In the genomic region with DNA sequence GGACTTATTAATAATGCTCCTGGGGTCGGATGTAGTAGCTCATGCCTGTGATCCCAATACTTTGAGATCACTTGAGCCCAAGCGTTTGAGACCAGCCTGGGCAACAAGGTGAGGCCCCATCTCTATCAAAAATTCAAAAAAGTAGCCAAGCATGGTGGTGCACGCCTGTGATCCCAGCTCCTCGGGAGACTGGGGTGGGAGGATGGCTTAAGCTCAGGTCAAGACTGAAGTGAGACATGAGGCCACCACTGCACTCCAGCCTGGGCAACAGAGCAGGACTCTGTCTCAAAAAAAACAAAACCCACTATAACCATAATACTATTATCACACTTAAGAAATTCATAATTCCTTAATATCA, we compare ENCODE assay signal across 11 cellular contexts. TPM values are rescaled to one million over a fixed set of nuclear protein-coding genes. Genes with fewer than 3 reads are reported as not detected.
DNase-seq lines count a peak whose midpoint lies in the region; TF ChIP-seq lines count a peak whose summit lies in the region.
"Had no signal": no experiment of that assay in that cellular context is flagged by ENCODE, and none has a peak within 500 bp of the region (broad histone marks: within the 10 kb centered on the region; RNA-seq: fewer than 3 reads in every experiment).

No MANE protein-coding gene starts in this region.

- TF ChIP-seq CTCF in WERI-Rb-1 (IDR thresholded peaks at IDR 0.05; ENCODE audit: low read depth, low read length) = no peak
- no peak for TF ChIP-seq CTCF in suprapubic skin (IDR thresholded peaks at IDR 0.05)

- H3K4me1 Mint-ChIP-seq in immature natural killer cell = peaks cover 30 to 34% of the 10 kb centered on the region in 2 donors

- DNase-seq in activated effector memory CD4-positive, alpha-beta T cell treated with anti-CD3 and anti-CD28 coated beads, Interleukin-2, amount 50 U/mL, for 16 hours = peak; percentile 61
- no peak for DNase-seq in activated effector memory CD4-positive, alpha-beta T cell treated with Interleukin-2 at 50 U/mL for 16 hours
- no peak for DNase-seq in WERI-Rb-1
- no peak for DNase-seq in immature natural killer cell
- DNase-seq in suprapubic skin (ENCODE audit: low spot score in 2 of 2) = peak in 1 of 2 donors; percentile 10
- no peak for DNase-seq in nucleus accumbens (lab: John Stamatoyannopoulos, UW)
- no peak for DNase-seq in RPMI8226
- DNase-seq in AG08395 (ENCODE audit: low spot score) = no peak
- DNase-seq: activated CD4-positive, alpha-beta T cell treated with anti-CD3 and anti-CD28 coated beads for 4 hours; SK-N-SH; trophoblast cell had no signal

- no peak for TF ChIP-seq POLR2A in suprapubic skin (IDR thresholded peaks at IDR 0.05)

- no peak overlapping the region for H3K4me3 ChIP-seq in WERI-Rb-1 (ENCODE audit: low read depth, low read length)
- H3K4me3 ChIP-seq in suprapubic skin = no peak overlapping the region

- H3K36me3 ChIP-seq in WERI-Rb-1 (no peaks in the 10 kb centered on the region; the same call in 1 of the 2 replicates), suprapubic skin (no peaks in the 10 kb centered on the region)

- H3K4me3 Mint-ChIP-seq in immature natural killer cell = peak overlapping the region in 4 of 5 donors; percentile 71 to 87 (median 82)

- H3K27me3 ChIP-seq in WERI-Rb-1 (ENCODE audit: insufficient read depth, low read depth, severe bottlenecking) (no peaks in the 10 kb centered on the region), suprapubic skin (no peaks in the 10 kb centered on the region)

- 70% methylated on average over 4 of the region's 4 CpGs for WGBS in suprapubic skin

- H3K27ac ChIP-seq in WERI-Rb-1 (peak overlapping the region; percentile 91; the same call in 1 of the 2 replicates), suprapubic skin (peak overlapping the region; percentile 98)

- no peaks in the 10 kb centered on the region for H3K9me3 Mint-ChIP-seq in immature natural killer cell

- peak overlapping the region in 4 of 6 donors; percentile 42 to 93 (median 70) for H3K27ac Mint-ChIP-seq in immature natural killer cell

- H3K27me3 Mint-ChIP-seq in immature natural killer cell (ENCODE audit: low read depth in 3 of 3) = peaks cover 6 to 11% (median 7%) of the 10 kb centered on the region in 3 donors

- TF ChIP-seq EP300 in suprapubic skin (IDR thresholded peaks at IDR 0.05) = no peak

- no peaks in the 10 kb centered on the region for H3K36me3 Mint-ChIP-seq in immature natural killer cell

- peaks cover 38% of the 10 kb centered on the region for H3K4me1 ChIP-seq in suprapubic skin

- H3K9me3 ChIP-seq in WERI-Rb-1 (ENCODE audit: severe bottlenecking) (no peaks in the 10 kb centered on the region), suprapubic skin (no peaks in the 10 kb centered on the region)
- H3K9me3 ChIP-seq: SK-N-SH had no signal

RNA-seq across cellular contexts. Expression of a gene that starts 1.6 kb away (rescaled TPM):
- 10 to 100 TPM; 60.7 to 93.9 (median 65.9) TPM for polyA plus RNA-seq in immature natural killer cell
- total RNA-seq in suprapubic skin = 100 to 1,000 TPM; 363 to 847 (median 705) TPM
